ENCODE assay signal across 2 cellular contexts in the genomic region with DNA sequence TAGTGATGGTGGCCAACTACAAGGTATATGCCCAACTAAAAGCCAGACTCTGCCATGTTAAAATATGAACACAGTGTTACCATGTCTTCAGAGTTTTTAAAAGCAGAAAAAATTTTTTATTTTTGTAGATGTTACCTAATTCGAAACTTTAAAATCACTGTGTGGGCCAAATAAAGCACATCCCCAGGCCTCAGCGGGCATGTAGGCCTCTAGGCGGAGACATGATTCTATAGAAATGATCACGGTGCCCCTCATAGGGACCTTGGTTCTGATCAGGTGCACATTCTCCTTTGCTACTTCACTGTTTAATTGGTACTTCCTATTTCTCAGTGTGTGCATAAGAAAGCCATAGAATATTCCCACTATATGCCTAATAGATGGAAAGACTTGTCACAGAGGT.
TF ChIP-seq lines count a peak whose summit lies in the region.

No MANE protein-coding gene starts in this region.

TF ChIP-seq in GM23338, 12 proteins besides CTCF, POLR2A, EP300 and RAD21 (continues in another document):
- TF ChIP-seq ZNF331 (CRISPR knock-in tag; IDR thresholded peaks at IDR 0.05; ENCODE audit: low read depth) (no peak), EZH2 (IDR thresholded peaks at IDR 0.05; ENCODE audit: low read depth, unreplicated experiment) (no peak), NANOG (IDR thresholded peaks at IDR 0.05; ENCODE audit: borderline replicate concordance) (no peak), CREB1 (CRISPR knock-in tag; IDR thresholded peaks at IDR 0.05; ENCODE audit: low read depth) (no peak), ETS1 (IDR thresholded peaks at IDR 0.05) (no peak), JUNB (IDR thresholded peaks at IDR 0.05; ENCODE audit: unreplicated experiment) (no peak), EZH2phosphoT487 (IDR thresholded peaks at IDR 0.05; ENCODE audit: unreplicated experiment) (no peak), STAT1 (IDR thresholded peaks at IDR 0.05; ENCODE audit: unreplicated experiment) (no peak), ZNF462 (CRISPR knock-in tag; IDR thresholded peaks at IDR 0.05) (no peak)
- TF ChIP-seq, protein P1, sequence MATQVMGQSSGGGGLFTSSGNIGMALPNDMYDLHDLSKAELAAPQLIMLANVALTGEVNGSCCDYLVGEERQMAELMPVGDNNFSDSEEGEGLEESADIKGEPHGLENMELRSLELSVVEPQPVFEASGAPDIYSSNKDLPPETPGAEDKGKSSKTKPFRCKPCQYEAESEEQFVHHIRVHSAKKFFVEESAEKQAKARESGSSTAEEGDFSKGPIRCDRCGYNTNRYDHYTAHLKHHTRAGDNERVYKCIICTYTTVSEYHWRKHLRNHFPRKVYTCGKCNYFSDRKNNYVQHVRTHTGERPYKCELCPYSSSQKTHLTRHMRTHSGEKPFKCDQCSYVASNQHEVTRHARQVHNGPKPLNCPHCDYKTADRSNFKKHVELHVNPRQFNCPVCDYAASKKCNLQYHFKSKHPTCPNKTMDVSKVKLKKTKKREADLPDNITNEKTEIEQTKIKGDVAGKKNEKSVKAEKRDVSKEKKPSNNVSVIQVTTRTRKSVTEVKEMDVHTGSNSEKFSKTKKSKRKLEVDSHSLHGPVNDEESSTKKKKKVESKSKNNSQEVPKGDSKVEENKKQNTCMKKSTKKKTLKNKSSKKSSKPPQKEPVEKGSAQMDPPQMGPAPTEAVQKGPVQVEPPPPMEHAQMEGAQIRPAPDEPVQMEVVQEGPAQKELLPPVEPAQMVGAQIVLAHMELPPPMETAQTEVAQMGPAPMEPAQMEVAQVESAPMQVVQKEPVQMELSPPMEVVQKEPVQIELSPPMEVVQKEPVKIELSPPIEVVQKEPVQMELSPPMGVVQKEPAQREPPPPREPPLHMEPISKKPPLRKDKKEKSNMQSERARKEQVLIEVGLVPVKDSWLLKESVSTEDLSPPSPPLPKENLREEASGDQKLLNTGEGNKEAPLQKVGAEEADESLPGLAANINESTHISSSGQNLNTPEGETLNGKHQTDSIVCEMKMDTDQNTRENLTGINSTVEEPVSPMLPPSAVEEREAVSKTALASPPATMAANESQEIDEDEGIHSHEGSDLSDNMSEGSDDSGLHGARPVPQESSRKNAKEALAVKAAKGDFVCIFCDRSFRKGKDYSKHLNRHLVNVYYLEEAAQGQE (IDR thresholded peaks at IDR 0.05; ENCODE audit: unreplicated experiment) = no peak

TF ChIP-seq in Ishikawa, 13 proteins besides CTCF, POLR2A, EP300 and RAD21:
- TF ChIP-seq CEBPB (IDR thresholded peaks at IDR 0.05) (no peak), FOXM1 (IDR thresholded peaks at IDR 0.05; ENCODE audit: borderline replicate concordance, low read depth) (no peak), TCF12 (IDR thresholded peaks at IDR 0.05; ENCODE audit: low read depth) (no peak), USF1 (IDR thresholded peaks at IDR 0.05) (no peak), CREB1 (IDR thresholded peaks at IDR 0.05; ENCODE audit: low read depth) (no peak)
- TF ChIP-seq, protein P1 (IDR thresholded peaks at IDR 0.05; ENCODE audit: low read depth) = no peak
